In genomic region chr7:193538-194256, GRCh38 we compare ENCODE assay signal across 9 cellular contexts. TPM values are rescaled to one million over a fixed set of nuclear protein-coding genes. Genes with fewer than 3 reads are reported as not detected.
A peak's percentile ranks its signal among the peaks of the same experiment; 100 is the strongest.
DNase-seq lines count a peak whose midpoint lies in the region; ATAC-seq, FAIRE-seq and TF ChIP-seq lines count a peak whose summit lies in the region.
"Had no signal": no experiment of that assay in that cellular context is flagged by ENCODE, and none has a peak within 500 bp of the region (broad histone marks: within the 10 kb centered on the region; RNA-seq: fewer than 3 reads in every experiment).

No MANE protein-coding gene starts in this region.

- peaks cover 35% of the 10 kb centered on the region for H3K36me3 ChIP-seq in right atrium auricular region
- peaks cover 26% of the 10 kb centered on the region for H3K36me3 ChIP-seq in mucosa of stomach (ENCODE audit: control insufficient read depth, insufficient read depth, low read length)
- H3K36me3 ChIP-seq in uterus = no peaks in the 10 kb centered on the region

- no peaks in the 10 kb centered on the region for H3K27me3 ChIP-seq in right atrium auricular region
- no peaks in the 10 kb centered on the region for H3K27me3 ChIP-seq in dorsolateral prefrontal cortex
- peaks cover 26% of the 10 kb centered on the region for H3K27me3 ChIP-seq in mucosa of stomach (ENCODE audit: control insufficient read depth, insufficient read depth, low read length)
- H3K27me3 ChIP-seq in uterus = no peaks in the 10 kb centered on the region

- FAIRE-seq in GM12891 (lab: Jason Lieb, UNC) = no peak

- peak overlapping the region; percentile 59 for H3K9ac ChIP-seq in mucosa of stomach (ENCODE audit: low read length)

- H3K27ac ChIP-seq in right atrium auricular region = peak overlapping the region in 1 of 2 donors; percentile 35
- H3K27ac ChIP-seq in dorsolateral prefrontal cortex = peak overlapping the region in 40 of 59 donors; percentile 3 to 97 (median 54)
- peak overlapping the region in 1 of 2 donors; percentile 65 for H3K27ac ChIP-seq in uterus

- no peak for ATAC-seq in left ventricle myocardium superior

- H3K4me1 ChIP-seq in right atrium auricular region = peaks cover 0 to 48% of the 10 kb centered on the region in 2 donors
- H3K4me1 ChIP-seq in mucosa of stomach (ENCODE audit: control insufficient read depth, insufficient read depth, low read length) = peaks cover 38% of the 10 kb centered on the region
- peaks cover 0 to 17% of the 10 kb centered on the region in 2 donors for H3K4me1 ChIP-seq in uterus

- H3K9me3 ChIP-seq in right atrium auricular region = no peaks in the 10 kb centered on the region
- no peaks in the 10 kb centered on the region for H3K9me3 ChIP-seq in mucosa of stomach (ENCODE audit: control insufficient read depth, low read length)
- no peaks in the 10 kb centered on the region for H3K9me3 ChIP-seq in uterus

- TF ChIP-seq CTCF in right atrium auricular region (IDR thresholded peaks at IDR 0.05) (no peak), dorsolateral prefrontal cortex (IDR thresholded peaks at IDR 0.05 in 54 of 56, conservative IDR thresholded peaks at IDR 0.05 in 2 of 56; ENCODE audit: low read depth in 1 of 56, partially characterized antibody in 56 of 56) (peak in 1 of 56 donors; percentile 8), uterus (IDR thresholded peaks at IDR 0.05) (no peak), GM20000 (IDR thresholded peaks at IDR 0.05; ENCODE audit: extremely low read depth, missing control alignments) (no peak)

- DNase-seq in right atrium auricular region (ENCODE audit: low spot score) (no peak), left ventricle myocardium superior (no peak), dorsolateral prefrontal cortex (peak in 1 of 10 donors; percentile 27), uterus (no peak), GM20000 (ENCODE audit: low spot score) (no peak), GM12891 (ENCODE audit: insufficient read length, low spot score) (no peak)
- no peak for DNase-seq in activated CD4-positive, alpha-beta T cell treated with anti-CD3 and anti-CD28 coated beads, Interleukin-2, amount 50 U/mL, for 1 hour
- DNase-seq: activated naive CD4-positive, alpha-beta T cell treated with Interleukin-2 at 50 U/mL for 16 hours had no signal

- intact Hi-C loops in left ventricle myocardium superior (cut with micrococcal nuclease) (no loop called here), dorsolateral prefrontal cortex (cut with DNase I) (loop anchor here in 1 of 2 donors (2.0 kb wide), 1 partner anchor 45 kb away; no protein-coding TSS in a partner anchor), uterus (cut with DNase I; ENCODE audit: low total_unique reads) (loop anchor here (5.0 kb wide), 1 partner anchor 41 kb away; no protein-coding TSS in a partner anchor)

- H3K4me3 ChIP-seq in right atrium auricular region (peak overlapping the region; percentile 71 to 79), dorsolateral prefrontal cortex (peak overlapping the region; percentile 60 to 97 (median 81)), mucosa of stomach (ENCODE audit: low read length) (peak overlapping the region; percentile 60), uterus (peak overlapping the region; percentile 47 to 81)

- TF ChIP-seq POLR2A in uterus (IDR thresholded peaks at IDR 0.05) (no peak), GM12891 (IDR thresholded peaks at IDR 0.05; ENCODE audit: low read depth, low read length) (no peak)

TF ChIP-seq in GM12891, 5 proteins besides CTCF, POLR2A, EP300 and RAD21:
- no peak for TF ChIP-seq POLR2AphosphoS5 (IDR thresholded peaks at IDR 0.05; ENCODE audit: low read depth, low read length)
- no peak for TF ChIP-seq SPI1 (IDR thresholded peaks at IDR 0.05; ENCODE audit: low read depth, low read length)
- no peak for TF ChIP-seq TAF1 (IDR thresholded peaks at IDR 0.05; ENCODE audit: low read depth, low read length)
- no peak for TF ChIP-seq PAX5 (IDR thresholded peaks at IDR 0.05; ENCODE audit: insufficient read depth, low read length, severe bottlenecking)
- TF ChIP-seq POU2F2 (IDR thresholded peaks at IDR 0.05; ENCODE audit: low read depth, low read length) = no peak
TF ChIP-seq in GM12891: peak in this region for 0.

RNA-seq across cellular contexts. Expression of gene FAM20C, which starts 1.3 kb away (rescaled TPM):
- 10 to 100 TPM; 13.7 to 19.9 TPM for total RNA-seq in right atrium auricular region
- 23.8 TPM for total RNA-seq in left ventricle myocardium superior
- 100 to 1,000 TPM in 6 of 120 experiments, 10 to 100 TPM in 114; 27.8 to 127 (median 45.4) TPM for total RNA-seq in dorsolateral prefrontal cortex
- total RNA-seq in uterus = 10 to 100 TPM in 3 of 4 donors, 1 to 10 TPM in 1; 3.8 to 28.8 (median 16.4) TPM
- polyA plus RNA-seq in GM12891 (2012; ENCODE audit: low read depth, missing spikeins) = not detected
